Comparison of ENCODE assay signal across 8 cellular contexts in the genomic region with DNA sequence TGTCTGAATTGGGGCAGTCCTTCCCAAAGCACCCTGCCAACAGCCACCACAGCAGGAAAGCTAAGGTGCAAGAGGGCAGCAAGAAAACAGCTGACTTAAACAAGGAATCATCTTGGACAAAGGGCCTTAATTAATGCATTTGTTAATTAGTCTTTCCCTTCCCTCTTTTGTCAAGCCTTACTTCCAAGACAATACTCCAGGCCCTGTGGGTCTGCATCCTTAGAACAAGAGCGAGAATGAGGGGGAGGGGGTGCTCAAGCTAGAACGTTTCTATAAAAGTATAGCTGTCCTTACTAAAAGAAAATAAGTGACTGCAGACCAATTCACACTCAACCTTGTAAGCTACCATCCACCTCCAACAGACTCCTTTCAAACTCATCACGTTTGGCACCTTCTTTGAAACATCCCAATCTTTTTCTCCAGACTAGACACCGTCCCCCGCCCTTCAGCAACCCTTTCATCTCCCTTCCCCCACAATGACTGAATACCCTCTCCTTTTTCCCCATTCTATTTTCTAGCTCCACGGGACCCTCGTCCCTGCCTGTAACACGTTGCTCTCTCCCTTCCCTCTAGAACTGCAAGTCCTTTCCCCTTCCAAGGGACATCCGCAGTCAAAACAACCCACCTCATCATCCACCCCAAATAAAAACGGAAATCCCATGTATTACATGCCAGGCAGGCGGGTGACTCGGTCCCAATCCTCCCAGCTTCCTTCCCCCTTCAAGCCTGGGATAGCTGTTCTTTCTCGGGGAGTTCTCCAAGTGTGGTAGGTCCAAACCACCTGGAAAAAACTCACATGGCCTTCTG.
A peak's percentile ranks its signal among the peaks of the same experiment; 100 is the strongest.
DNase-seq lines count a peak whose midpoint lies in the region; TF ChIP-seq lines count a peak whose summit lies in the region.

No MANE protein-coding gene starts in this region.

- H3K27ac Mint-ChIP-seq in activated naive CD8-positive, alpha-beta T cell: peak overlapping the region; percentile 87

- H3K27ac ChIP-seq in HEK293 (ENCODE audit: extremely low read depth, low read depth, low read length) (peak overlapping the region; percentile 46; the same call in 1 of the 2 replicates), stomach (peak overlapping the region; percentile 83 to 94 (median 91))

- H3K9me3 Mint-ChIP-seq in activated naive CD8-positive, alpha-beta T cell (ENCODE audit: low read depth): no peaks in the 10 kb centered on the region

- peaks cover 64% of the 10 kb centered on the region for H3K4me1 Mint-ChIP-seq in activated naive CD8-positive, alpha-beta T cell (ENCODE audit: low read depth)

- TF ChIP-seq CTCF in AG09309 (IDR thresholded peaks at IDR 0.05; ENCODE audit: control insufficient read depth, insufficient read depth, low read depth, low read length, missing control alignments) (no peak), HEK293 (tag by site-specific recombination; IDR thresholded peaks at IDR 0.05) (no peak), stomach (IDR thresholded peaks at IDR 0.05) (no peak)

- intact Hi-C loops in stomach (cut with DNase I; ENCODE audit: low total_unique reads): no loop called here

- H3K4me3 ChIP-seq in AG09309 (ENCODE audit: control insufficient read depth, low read depth, low read length) (peak overlapping the region; percentile 99), HEK293 (ENCODE audit: low read depth, low read length) (peak overlapping the region; percentile 91), stomach (peak overlapping the region; percentile 88 to 99 (median 96))

- H3K36me3 ChIP-seq in HEK293 (ENCODE audit: control insufficient read depth in 2 of 2, insufficient read depth in 1 of 2, low read length in 2 of 2): peaks cover 0 to 4% of the 10 kb centered on the region in 2 experiments; a peak in 1 of 3 replicates
- H3K36me3 ChIP-seq in stomach: no peaks in the 10 kb centered on the region

- TF ChIP-seq POLR2A in stomach (IDR thresholded peaks at IDR 0.05): no peak

- peaks cover 8% of the 10 kb centered on the region for H3K4me1 ChIP-seq in HEK293 (ENCODE audit: control insufficient read depth, insufficient read depth, low read length)
- peaks cover 23 to 60% (median 37%) of the 10 kb centered on the region in 4 donors for H3K4me1 ChIP-seq in stomach

- CTCF ChIA-PET in HEK293 (lab: Yijun Ruan, JAX): interaction anchor here (0.5 to 1.9 kb wide), 6 partner anchors 36 to 696 kb away, joined by 3 to 13 read pairs (median 4); no protein-coding TSS in a partner anchor

- POLR2A ChIA-PET in HEK293 (lab: Yijun Ruan, JAX): interaction anchor here (0.8 to 1.6 kb wide), 3 partner anchors 83 to 1406 kb away, joined by 3 read pairs; partner anchors contain the start of gene FANCG

- DNase-seq in AG09309 (ENCODE audit: low read depth) (no peak), iPS-NIHi7 (ENCODE audit: extremely low spot score) (peak; percentile 32), stomach (no peak), NCI-H446 (lab: John Stamatoyannopoulos, UW) (no peak), NCI-H2171 treated with DMSO at 0.1 percent for 48 hours (lab: John Stamatoyannopoulos, UW) (no peak), kidney glomerular epithelial cell (lab: John Stamatoyannopoulos, UW) (no peak)

- TF ChIP-seq EP300 in stomach (IDR thresholded peaks at IDR 0.05): no peak

- no peaks in the 10 kb centered on the region for H3K9me3 ChIP-seq in HEK293 (ENCODE audit: control insufficient read depth, insufficient read depth, low read depth, low read length)
- H3K9me3 ChIP-seq in stomach: no peaks in the 10 kb centered on the region

- peaks cover 3% of the 10 kb centered on the region for H3K36me3 Mint-ChIP-seq in activated naive CD8-positive, alpha-beta T cell

- H3K27me3 ChIP-seq in stomach: no peaks in the 10 kb centered on the region

- no peaks in the 10 kb centered on the region for H3K27me3 Mint-ChIP-seq in activated naive CD8-positive, alpha-beta T cell

- H3K4me3 Mint-ChIP-seq in activated naive CD8-positive, alpha-beta T cell: peak overlapping the region; percentile 96

- 9 to 16% (median 14%) methylated on average over 13 of the region's 13 CpGs for WGBS in stomach, 5 donors

TF ChIP-seq in HEK293, 187 proteins besides CTCF, POLR2A, EP300 and RAD21:
- TF ChIP-seq ZNF692 (tag by site-specific recombination; IDR thresholded peaks at IDR 0.05): peak; percentile 15; the same call in 1 of the 2 replicates
- TF ChIP-seq, protein P1, sequence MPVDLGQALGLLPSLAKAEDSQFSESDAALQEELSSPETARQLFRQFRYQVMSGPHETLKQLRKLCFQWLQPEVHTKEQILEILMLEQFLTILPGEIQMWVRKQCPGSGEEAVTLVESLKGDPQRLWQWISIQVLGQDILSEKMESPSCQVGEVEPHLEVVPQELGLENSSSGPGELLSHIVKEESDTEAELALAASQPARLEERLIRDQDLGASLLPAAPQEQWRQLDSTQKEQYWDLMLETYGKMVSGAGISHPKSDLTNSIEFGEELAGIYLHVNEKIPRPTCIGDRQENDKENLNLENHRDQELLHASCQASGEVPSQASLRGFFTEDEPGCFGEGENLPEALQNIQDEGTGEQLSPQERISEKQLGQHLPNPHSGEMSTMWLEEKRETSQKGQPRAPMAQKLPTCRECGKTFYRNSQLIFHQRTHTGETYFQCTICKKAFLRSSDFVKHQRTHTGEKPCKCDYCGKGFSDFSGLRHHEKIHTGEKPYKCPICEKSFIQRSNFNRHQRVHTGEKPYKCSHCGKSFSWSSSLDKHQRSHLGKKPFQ (tag by site-specific recombination; IDR thresholded peaks at IDR 0.05): peak; percentile 65
- TF ChIP-seq ZNF830 (tag by site-specific recombination; IDR thresholded peaks at IDR 0.05; ENCODE audit: low read depth): no peak
- 0 out of 2 replicates have a peak, but pooled peaks have one; percentile 20 for TF ChIP-seq ZBTB48 (tag by site-specific recombination; IDR thresholded peaks at IDR 0.05)
- TF ChIP-seq PRDM1 (tag by site-specific recombination; IDR thresholded peaks at IDR 0.05): peak; percentile 67
- TF ChIP-seq ZNF121 (tag by site-specific recombination; IDR thresholded peaks at IDR 0.05): no peak
- peak; percentile 50 for TF ChIP-seq ZNF335 (tag by site-specific recombination; conservative IDR thresholded peaks at IDR 0.05)
- TF ChIP-seq, protein P2, sequence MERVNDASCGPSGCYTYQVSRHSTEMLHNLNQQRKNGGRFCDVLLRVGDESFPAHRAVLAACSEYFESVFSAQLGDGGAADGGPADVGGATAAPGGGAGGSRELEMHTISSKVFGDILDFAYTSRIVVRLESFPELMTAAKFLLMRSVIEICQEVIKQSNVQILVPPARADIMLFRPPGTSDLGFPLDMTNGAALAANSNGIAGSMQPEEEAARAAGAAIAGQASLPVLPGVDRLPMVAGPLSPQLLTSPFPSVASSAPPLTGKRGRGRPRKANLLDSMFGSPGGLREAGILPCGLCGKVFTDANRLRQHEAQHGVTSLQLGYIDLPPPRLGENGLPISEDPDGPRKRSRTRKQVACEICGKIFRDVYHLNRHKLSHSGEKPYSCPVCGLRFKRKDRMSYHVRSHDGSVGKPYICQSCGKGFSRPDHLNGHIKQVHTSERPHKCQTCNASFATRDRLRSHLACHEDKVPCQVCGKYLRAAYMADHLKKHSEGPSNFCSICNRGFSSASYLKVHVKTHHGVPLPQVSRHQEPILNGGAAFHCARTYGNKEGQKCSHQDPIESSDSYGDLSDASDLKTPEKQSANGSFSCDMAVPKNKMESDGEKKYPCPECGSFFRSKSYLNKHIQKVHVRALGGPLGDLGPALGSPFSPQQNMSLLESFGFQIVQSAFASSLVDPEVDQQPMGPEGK (tag by site-specific recombination; IDR thresholded peaks at IDR 0.05): peak; percentile 24; the same call in 1 of the 2 replicates
- TF ChIP-seq SCRT2 (tag by site-specific recombination; IDR thresholded peaks at IDR 0.05): no peak
- TF ChIP-seq ZBTB17 (tag by site-specific recombination; IDR thresholded peaks at IDR 0.05): peak; percentile 52; the same call in 1 of the 2 replicates
TF ChIP-seq in HEK293: peak in this region for 7.
